In the genomic region with DNA sequence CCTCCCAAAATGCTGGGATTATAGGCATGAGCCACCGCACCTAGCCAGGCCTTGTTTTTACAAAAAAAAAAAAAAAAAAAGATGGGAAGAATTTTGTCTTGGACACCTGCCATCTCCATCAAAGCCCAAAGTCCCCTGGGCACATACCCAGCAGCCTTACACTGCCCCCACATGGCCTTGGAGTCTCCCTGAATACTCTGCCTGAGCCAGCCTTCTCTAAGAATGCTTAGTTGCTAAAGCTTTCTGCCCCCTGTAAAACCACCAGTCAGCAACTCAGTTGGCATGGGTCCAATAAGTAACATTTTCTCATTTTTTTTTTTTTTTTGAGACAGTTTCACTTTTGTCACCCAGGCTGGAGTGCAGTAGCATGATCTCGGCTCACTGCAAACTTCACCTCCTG, we compare ENCODE assay signal across 8 cellular contexts. TPM values are rescaled to one million over a fixed set of nuclear protein-coding genes. Genes with fewer than 3 reads are reported as not detected.
DNase-seq lines count a peak whose midpoint lies in the region; ATAC-seq and TF ChIP-seq lines count a peak whose summit lies in the region.

No MANE protein-coding gene starts in this region.

- no peaks in the 10 kb centered on the region for H3K27me3 ChIP-seq in stomach

- H3K9me3 ChIP-seq in stomach: no peaks in the 10 kb centered on the region

- TF ChIP-seq POLR2A in stomach (IDR thresholded peaks at IDR 0.05): no peak

- CTCF ChIA-PET in activated naive CD4-positive, alpha-beta T cell treated with anti-CD3 and anti-CD28 coated beads for 36 hours (lab: Charles Lee): interaction anchor here (0.7 kb wide), 1 partner anchor 162 kb away, joined by 7 read pairs; no protein-coding TSS in a partner anchor

- H3K9me3 Mint-ChIP-seq in activated naive CD4-positive, alpha-beta T cell treated with anti-CD3 and anti-CD28 coated beads for 36 hours: no peaks in the 10 kb centered on the region

- no peaks in the 10 kb centered on the region for H3K4me1 Mint-ChIP-seq in activated naive CD4-positive, alpha-beta T cell treated with anti-CD3 and anti-CD28 coated beads for 36 hours (ENCODE audit: low read depth)

- intact Hi-C loops in activated naive CD4-positive, alpha-beta T cell treated with anti-CD3 and anti-CD28 coated beads for 36 hours (cut with micrococcal nuclease): loop anchor here (1.0 kb wide), 1 partner anchor 502 kb away; no protein-coding TSS in a partner anchor
- intact Hi-C loops in stomach (cut with DNase I; ENCODE audit: low total_unique reads): no loop called here

- no peaks in the 10 kb centered on the region for H3K27me3 Mint-ChIP-seq in activated naive CD4-positive, alpha-beta T cell treated with anti-CD3 and anti-CD28 coated beads for 36 hours (ENCODE audit: low read depth)

- peak; percentile 14 for DNase-seq in activated naive CD4-positive, alpha-beta T cell treated with anti-CD3 and anti-CD28 coated beads for 36 hours
- no peak for DNase-seq in activated naive CD4-positive, alpha-beta T cell treated with anti-CD3 and anti-CD28 coated beads, Interleukin-2, amount 50 U/mL, for 16 hours
- DNase-seq in NCI-H446 treated with DMSO at 0.1 percent for 48 hours (lab: John Stamatoyannopoulos, UW) (peak; percentile 61), fibroblast of the conjunctiva (ENCODE audit: low read depth) (peak; percentile 17), stomach (peak; percentile 33), cortex of kidney (lab: John Stamatoyannopoulos, UW) (no peak)
- no peak for DNase-seq in activated CD4-positive, alpha-beta T cell treated with anti-CD3 and anti-CD28 coated beads for 4 hours

- H3K4me3 ChIP-seq in stomach: no peak overlapping the region

- WGBS in stomach, 5 donors: 41 to 54% (median 45%) methylated on average over 2 of the region's 2 CpGs

- ATAC-seq in HG03469 (IDR thresholded peaks at IDR 0.05; ENCODE audit: unreplicated experiment): no peak

- peaks cover 9% of the 10 kb centered on the region for H3K36me3 Mint-ChIP-seq in activated naive CD4-positive, alpha-beta T cell treated with anti-CD3 and anti-CD28 coated beads for 36 hours (ENCODE audit: low read depth)

- H3K4me1 ChIP-seq in stomach: peaks cover 0 to 13% (median 0%) of the 10 kb centered on the region in 4 donors

- H3K4me3 Mint-ChIP-seq in activated naive CD4-positive, alpha-beta T cell treated with anti-CD3 and anti-CD28 coated beads for 36 hours: no peak overlapping the region

- TF ChIP-seq EP300 in stomach (IDR thresholded peaks at IDR 0.05): no peak

- H3K27ac Mint-ChIP-seq in activated naive CD4-positive, alpha-beta T cell treated with anti-CD3 and anti-CD28 coated beads for 36 hours: no peak overlapping the region

- H3K36me3 ChIP-seq in stomach: peaks cover 0 to 57% (median 37%) of the 10 kb centered on the region in 4 donors

- TF ChIP-seq CTCF in stomach (IDR thresholded peaks at IDR 0.05): peak in 3 of 7 experiments; percentile 9 to 35 (median 24)

- no peak overlapping the region for H3K27ac ChIP-seq in stomach

RNA-seq across cellular contexts. Expression of a gene that starts 40.6 kb away (rescaled TPM):
- 10 to 100 TPM; 31.0 to 32.0 TPM for total RNA-seq in activated naive CD4-positive, alpha-beta T cell treated with anti-CD3 and anti-CD28 coated beads for 36 hours
- 1 to 10 TPM in 1 of 5 donors, under 1 TPM in 1, not detected in 3; 0.87 to 2.9 TPM for total RNA-seq in stomach
- polyA plus RNA-seq in stomach: 1 to 10 TPM; 2.6 to 4.7 (median 4.5) TPM

RNA-seq across cellular contexts. Expression of a gene that starts 47.2 kb away (rescaled TPM):
- not detected for total RNA-seq in activated naive CD4-positive, alpha-beta T cell treated with anti-CD3 and anti-CD28 coated beads for 36 hours
- total RNA-seq in stomach: 10 to 100 TPM; 20.9 to 71.2 (median 50.8) TPM
- 100 to 1,000 TPM in 1 of 3 donors, 10 to 100 TPM in 2; 13.3 to 117 (median 48.1) TPM for polyA plus RNA-seq in stomach

RNA-seq across cellular contexts. Expression of a gene that starts 51.5 kb away (rescaled TPM):
- not detected for total RNA-seq in activated naive CD4-positive, alpha-beta T cell treated with anti-CD3 and anti-CD28 coated beads for 36 hours
- under 1 TPM in 1 of 5 donors, not detected in 4; 0.55 TPM for total RNA-seq in stomach
- polyA plus RNA-seq in stomach: not detected

Comparison
In these comparisons a context has a peak if more than half of its experiments do, and no peak if none do; other contexts are left out.
1. DNase-seq: peak in activated naive CD4-positive, alpha-beta T cell treated with anti-CD3 and anti-CD28 coated beads for 36 hours (single experiment), NCI-H446 treated with DMSO at 0.1 percent for 48 hours (single experiment), fibroblast of the conjunctiva (single experiment) and stomach (single experiment); none in activated naive CD4-positive, alpha-beta T cell treated with anti-CD3 and anti-CD28 coated beads, Interleukin-2, amount 50 U/mL, for 16 hours (single experiment), cortex of kidney (single experiment) and activated CD4-positive, alpha-beta T cell treated with anti-CD3 and anti-CD28 coated beads for 4 hours (0 of 2).
2. RNA of a gene that starts 40.6 kb away (total RNA-seq): 31.0 to 32.0 TPM in activated naive CD4-positive, alpha-beta T cell treated with anti-CD3 and anti-CD28 coated beads for 36 hours; 0.87 to 2.9 TPM in stomach; every median in the first group is over 4 times any median in the second.
3. RNA of a gene that starts 47.2 kb away (total RNA-seq): 20.9 to 71.2 TPM in stomach; not detected in activated naive CD4-positive, alpha-beta T cell treated with anti-CD3 and anti-CD28 coated beads for 36 hours; every median in the first group is over 10 times any median in the second.